Comparison of ENCODE assay signal across 1 cellular context in the genomic region with DNA sequence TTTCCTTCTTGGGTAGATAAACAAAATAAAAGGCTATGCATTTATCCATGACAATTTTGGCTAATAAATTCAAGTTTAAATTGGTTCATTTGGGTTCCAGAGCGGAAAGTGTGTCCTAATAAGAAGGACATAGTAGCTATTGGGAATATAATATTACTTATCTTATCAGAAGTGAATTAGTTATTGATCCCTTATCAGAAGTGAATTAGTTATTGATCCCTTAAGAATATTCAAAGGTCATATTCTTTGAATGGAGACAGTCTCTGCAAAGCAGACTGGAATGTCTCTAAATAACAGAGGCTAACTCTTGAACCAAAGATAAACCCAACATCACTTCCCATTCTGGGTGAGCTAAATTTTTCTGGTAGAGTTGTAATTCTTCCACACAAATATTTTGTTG.
TF ChIP-seq lines count a peak whose summit lies in the region.

No MANE protein-coding gene starts in this region.

TF ChIP-seq in K562, 482 proteins besides CTCF, POLR2A, EP300 and RAD21 (continued from another document):
- TF ChIP-seq, protein P1, sequence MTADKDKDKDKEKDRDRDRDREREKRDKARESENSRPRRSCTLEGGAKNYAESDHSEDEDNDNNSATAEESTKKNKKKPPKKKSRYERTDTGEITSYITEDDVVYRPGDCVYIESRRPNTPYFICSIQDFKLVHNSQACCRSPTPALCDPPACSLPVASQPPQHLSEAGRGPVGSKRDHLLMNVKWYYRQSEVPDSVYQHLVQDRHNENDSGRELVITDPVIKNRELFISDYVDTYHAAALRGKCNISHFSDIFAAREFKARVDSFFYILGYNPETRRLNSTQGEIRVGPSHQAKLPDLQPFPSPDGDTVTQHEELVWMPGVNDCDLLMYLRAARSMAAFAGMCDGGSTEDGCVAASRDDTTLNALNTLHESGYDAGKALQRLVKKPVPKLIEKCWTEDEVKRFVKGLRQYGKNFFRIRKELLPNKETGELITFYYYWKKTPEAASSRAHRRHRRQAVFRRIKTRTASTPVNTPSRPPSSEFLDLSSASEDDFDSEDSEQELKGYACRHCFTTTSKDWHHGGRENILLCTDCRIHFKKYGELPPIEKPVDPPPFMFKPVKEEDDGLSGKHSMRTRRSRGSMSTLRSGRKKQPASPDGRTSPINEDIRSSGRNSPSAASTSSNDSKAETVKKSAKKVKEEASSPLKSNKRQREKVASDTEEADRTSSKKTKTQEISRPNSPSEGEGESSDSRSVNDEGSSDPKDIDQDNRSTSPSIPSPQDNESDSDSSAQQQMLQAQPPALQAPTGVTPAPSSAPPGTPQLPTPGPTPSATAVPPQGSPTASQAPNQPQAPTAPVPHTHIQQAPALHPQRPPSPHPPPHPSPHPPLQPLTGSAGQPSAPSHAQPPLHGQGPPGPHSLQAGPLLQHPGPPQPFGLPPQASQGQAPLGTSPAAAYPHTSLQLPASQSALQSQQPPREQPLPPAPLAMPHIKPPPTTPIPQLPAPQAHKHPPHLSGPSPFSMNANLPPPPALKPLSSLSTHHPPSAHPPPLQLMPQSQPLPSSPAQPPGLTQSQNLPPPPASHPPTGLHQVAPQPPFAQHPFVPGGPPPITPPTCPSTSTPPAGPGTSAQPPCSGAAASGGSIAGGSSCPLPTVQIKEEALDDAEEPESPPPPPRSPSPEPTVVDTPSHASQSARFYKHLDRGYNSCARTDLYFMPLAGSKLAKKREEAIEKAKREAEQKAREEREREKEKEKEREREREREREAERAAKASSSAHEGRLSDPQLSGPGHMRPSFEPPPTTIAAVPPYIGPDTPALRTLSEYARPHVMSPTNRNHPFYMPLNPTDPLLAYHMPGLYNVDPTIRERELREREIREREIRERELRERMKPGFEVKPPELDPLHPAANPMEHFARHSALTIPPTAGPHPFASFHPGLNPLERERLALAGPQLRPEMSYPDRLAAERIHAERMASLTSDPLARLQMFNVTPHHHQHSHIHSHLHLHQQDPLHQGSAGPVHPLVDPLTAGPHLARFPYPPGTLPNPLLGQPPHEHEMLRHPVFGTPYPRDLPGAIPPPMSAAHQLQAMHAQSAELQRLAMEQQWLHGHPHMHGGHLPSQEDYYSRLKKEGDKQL (CRISPR knock-in tag; IDR thresholded peaks at IDR 0.05; ENCODE audit: borderline replicate concordance) = no peak
- TF ChIP-seq HDAC6 (IDR thresholded peaks at IDR 0.05; ENCODE audit: low read depth, low read length) = no peak
